8 cellular contexts compared by ENCODE assay signal in the genomic region with DNA sequence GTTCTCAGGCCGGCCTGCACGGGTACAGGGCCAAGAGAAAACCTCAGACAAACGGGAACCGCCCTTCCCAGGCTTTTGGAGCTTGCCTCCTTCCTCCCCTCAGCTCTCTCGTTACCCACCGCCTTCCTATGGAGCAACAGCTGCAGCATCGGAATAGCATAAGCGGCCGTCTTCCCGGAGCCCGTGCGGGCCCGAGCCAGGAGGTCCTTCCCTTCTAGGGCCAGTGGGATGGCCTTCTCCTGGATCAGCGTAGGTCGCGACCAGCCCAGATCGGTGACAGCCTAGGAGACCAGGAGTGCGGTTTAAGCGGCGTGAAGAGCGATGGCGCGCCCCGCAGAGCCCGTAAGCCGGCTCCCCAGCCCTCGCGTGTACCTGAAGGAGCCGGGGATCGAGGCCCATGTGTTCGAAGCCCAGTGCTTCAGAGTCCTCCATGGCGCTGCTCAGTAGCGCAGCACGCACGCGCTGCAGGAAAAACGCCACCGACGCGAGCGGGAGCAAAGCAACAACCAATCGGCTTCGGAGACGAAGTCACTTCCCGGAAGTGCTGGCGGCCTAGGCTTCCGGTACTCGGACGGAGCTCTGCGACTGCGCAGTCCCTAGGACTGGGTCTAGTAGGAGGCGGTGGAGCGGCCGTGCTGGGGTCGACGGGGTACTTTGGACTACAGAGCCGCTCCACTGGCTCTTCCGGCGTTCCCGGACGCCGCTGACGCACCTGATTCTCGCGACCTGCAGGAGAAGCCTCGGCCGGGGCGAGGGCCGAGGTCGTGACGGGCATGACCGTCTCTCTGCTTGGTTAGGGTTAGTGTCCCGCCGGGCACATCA.
DNase-seq lines count a peak whose midpoint lies in the region; ATAC-seq and TF ChIP-seq lines count a peak whose summit lies in the region.

A gene with protein sequence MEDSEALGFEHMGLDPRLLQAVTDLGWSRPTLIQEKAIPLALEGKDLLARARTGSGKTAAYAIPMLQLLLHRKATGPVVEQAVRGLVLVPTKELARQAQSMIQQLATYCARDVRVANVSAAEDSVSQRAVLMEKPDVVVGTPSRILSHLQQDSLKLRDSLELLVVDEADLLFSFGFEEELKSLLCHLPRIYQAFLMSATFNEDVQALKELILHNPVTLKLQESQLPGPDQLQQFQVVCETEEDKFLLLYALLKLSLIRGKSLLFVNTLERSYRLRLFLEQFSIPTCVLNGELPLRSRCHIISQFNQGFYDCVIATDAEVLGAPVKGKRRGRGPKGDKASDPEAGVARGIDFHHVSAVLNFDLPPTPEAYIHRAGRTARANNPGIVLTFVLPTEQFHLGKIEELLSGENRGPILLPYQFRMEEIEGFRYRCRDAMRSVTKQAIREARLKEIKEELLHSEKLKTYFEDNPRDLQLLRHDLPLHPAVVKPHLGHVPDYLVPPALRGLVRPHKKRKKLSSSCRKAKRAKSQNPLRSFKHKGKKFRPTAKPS (minus strand): TSS at position 445 of the 822 bp plus-strand sequence. CDS start 13 bp downstream, at position 432.

- peak within 1 kb of the TSS; percentile 99 for H3K27ac Mint-ChIP-seq in central memory CD8-positive, alpha-beta T cell (ENCODE audit: low read depth)

- no peaks in the 10 kb centered on the region for H3K9me3 Mint-ChIP-seq in central memory CD8-positive, alpha-beta T cell

- H3K4me1 Mint-ChIP-seq in central memory CD8-positive, alpha-beta T cell: peaks cover 32% of the 10 kb centered on the region

- H3K27me3 Mint-ChIP-seq in central memory CD8-positive, alpha-beta T cell: no peaks in the 10 kb centered on the region

- peak within 1 kb of the TSS; percentile 98 for H3K4me3 Mint-ChIP-seq in central memory CD8-positive, alpha-beta T cell

- ATAC-seq in GM19025 (IDR thresholded peaks at IDR 0.05; ENCODE audit: low read depth, unreplicated experiment): peak; percentile 97
- ATAC-seq in HG03342 (IDR thresholded peaks at IDR 0.05; ENCODE audit: unreplicated experiment): peak; percentile 91
- ATAC-seq in central memory CD8-positive, alpha-beta T cell (replicated peaks; ENCODE audit: extremely low read depth, poor library complexity, severe bottlenecking): peak; percentile 97

- DNase-seq in AG09309 (ENCODE audit: low read depth): peak; percentile 69
- peak; percentile 88 to 98 for DNase-seq in NCI-H446 (lab: John Stamatoyannopoulos, UW)
- peak; percentile 88 for DNase-seq in activated CD4-positive, CD25-positive, alpha-beta regulatory T cell treated with anti-CD3 and anti-CD28 coated beads, Interleukin-2, amount 50 U/mL, for 16 hours (ENCODE audit: low read depth, low spot score)
- peak; percentile 73 to 79 for DNase-seq in central memory CD8-positive, alpha-beta T cell (ENCODE audit: low spot score in 2 of 2)
- peak; percentile 98 for DNase-seq in islet precursor cell
- peak; percentile 87 to 94 (median 89) for DNase-seq in stimulated activated CD4-positive, alpha-beta T cell treated with anti-CD3 and anti-CD28 coated beads, Interleukin-12 subunit alpha, Interleukin-12 subunit beta, amount 100 ng/mL, for 48 hours (ENCODE audit: low read depth in 2 of 3, low spot score in 1 of 3)

- TF ChIP-seq CTCF in AG09309 (IDR thresholded peaks at IDR 0.05; ENCODE audit: control insufficient read depth, insufficient read depth, low read depth, low read length, missing control alignments): no peak

- peak within 1 kb of the TSS; percentile 88 for H3K4me3 ChIP-seq in AG09309 (ENCODE audit: control insufficient read depth, low read depth, low read length)

- peaks cover 46% of the 10 kb centered on the region for H3K36me3 Mint-ChIP-seq in central memory CD8-positive, alpha-beta T cell (ENCODE audit: insufficient read depth)

Comparison
In these comparisons a context has a peak if more than half of its experiments do, and no peak if none do; other contexts are left out.
1. Peak in every context shown above with its lines: DNase-seq, ATAC-seq and H3K4me3 ChIP-seq.